Comparison of ENCODE assay signal across 8 cellular contexts in the genomic region with DNA sequence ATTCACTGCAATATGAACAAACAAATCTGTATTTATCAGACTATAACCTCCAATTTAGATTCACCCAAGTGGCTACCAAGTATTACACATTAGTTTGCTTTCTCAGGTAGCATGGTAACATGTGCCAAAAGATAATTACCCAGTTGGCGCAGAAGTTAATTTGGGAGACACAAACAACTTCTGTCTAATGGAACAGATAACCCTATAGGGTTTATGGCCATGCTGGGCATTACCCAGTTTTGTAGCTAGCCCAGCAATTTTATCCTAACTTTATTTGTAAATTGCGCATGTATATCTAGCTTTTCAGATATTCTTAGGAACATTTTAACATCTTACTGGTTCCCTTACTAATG. TPM values are rescaled to one million over a fixed set of nuclear protein-coding genes. Genes with fewer than 3 reads are reported as not detected.
A peak's percentile ranks its signal among the peaks of the same experiment; 100 is the strongest.
DNase-seq lines count a peak whose midpoint lies in the region; ATAC-seq, FAIRE-seq and TF ChIP-seq lines count a peak whose summit lies in the region.

No MANE protein-coding gene starts in this region.

- H2BK20ac ChIP-seq in H9 (ENCODE audit: low read depth, low read length, poor library complexity, severe bottlenecking) = no peak overlapping the region

- H3K56ac ChIP-seq in H9 (ENCODE audit: insufficient read length, low read depth, low read length) = no peak overlapping the region

- H3K23me2 ChIP-seq in H9 (ENCODE audit: insufficient read length, low read depth, low read length, poor library complexity, severe bottlenecking) = peaks cover 2% of the 10 kb centered on the region

- no peak overlapping the region for H3K23ac ChIP-seq in H9 (ENCODE audit: insufficient read length, low read depth, low read length)

- H3K27me3 Mint-ChIP-seq in H9 (ENCODE audit: low read depth) (no peaks in the 10 kb centered on the region; the same call in 1 of the 2 replicates), activated B cell treated with CpG ODN at 0.5 μM for 24 hours (no peaks in the 10 kb centered on the region)

- H3K4me3 Mint-ChIP-seq in H9 (peak overlapping the region; percentile 91 to 98), activated B cell treated with CpG ODN at 0.5 μM for 24 hours (peak overlapping the region; percentile 95)

- H3K36me3 Mint-ChIP-seq in H9 (ENCODE audit: insufficient read depth in 1 of 3, low read depth in 3 of 3) (peaks cover 21 to 53% (median 24%) of the 10 kb centered on the region in 3 experiments), activated B cell treated with CpG ODN at 0.5 μM for 24 hours (ENCODE audit: low read depth) (peaks cover 44% of the 10 kb centered on the region)

- no peak overlapping the region for H4K8ac ChIP-seq in H9 (replicated peaks; ENCODE audit: insufficient read length, low read depth, low read length)

- no peak overlapping the region for H2AFZ ChIP-seq in H9 (ENCODE audit: low read length)

- peak overlapping the region; percentile 98 for H3K9ac ChIP-seq in H9 (ENCODE audit: extremely low read depth, insufficient read length, low read length)

- intact Hi-C loops in activated B cell treated with CpG ODN at 0.5 μM for 24 hours (cut with micrococcal nuclease) = loop anchor here (1.0 to 5.0 kb wide), 2 partner anchors 512 to 812 kb away; partner anchors contain the start of gene SKIL

- H3K14ac ChIP-seq in H9 (ENCODE audit: insufficient read depth, low read length) = peak overlapping the region; percentile 14; the same call in 1 of the 2 replicates

- H3K4me2 ChIP-seq in H9 (ENCODE audit: insufficient read depth, insufficient read length, low read length) = peak overlapping the region; percentile 46

- no peak overlapping the region for H3T11ph ChIP-seq in H9 (ENCODE audit: low read length)

- H2BK12ac ChIP-seq in H9 (ENCODE audit: insufficient read length, low read depth, low read length) = no peak overlapping the region

- H3K9me3 Mint-ChIP-seq in H9 (no peaks in the 10 kb centered on the region; a peak in 1 of 5 replicates), activated B cell treated with CpG ODN at 0.5 μM for 24 hours (no peaks in the 10 kb centered on the region)

- no peaks in the 10 kb centered on the region for H4K20me1 ChIP-seq in H9 (ENCODE audit: control insufficient read depth, insufficient read depth, insufficient read length)

- POLR2A ChIA-PET in activated B cell treated with CpG ODN at 0.5 μM for 24 hours (lab: Charles Lee) = interaction anchor here (0.6 to 2.9 kb wide), 9 partner anchors 40 to 1725 kb away, joined by 3 to 42 read pairs (median 6); partner anchors contain the start of genes EIF5A2, LRRC34, LRRIQ4 and MYNN

- peaks cover 13 to 22% of the 10 kb centered on the region in 2 experiments for H3K4me1 Mint-ChIP-seq in H9
- peaks cover 37% of the 10 kb centered on the region for H3K4me1 Mint-ChIP-seq in activated B cell treated with CpG ODN at 0.5 μM for 24 hours

- H3K4me1 ChIP-seq in H9 (ENCODE audit: insufficient read depth, low read length) (no peaks in the 10 kb centered on the region), iPS DF 6.9 (ENCODE audit: control insufficient read depth, insufficient read depth, low read length) (no peaks in the 10 kb centered on the region), small intestine (ENCODE audit: control insufficient read depth in 2 of 2, insufficient read depth in 1 of 2, low read depth in 1 of 2, low read length in 1 of 2) (peaks cover 2 to 5% of the 10 kb centered on the region in 2 donors)

- H3K27ac Mint-ChIP-seq in H9 (peak overlapping the region; percentile 99 to 100 (median 100)), activated B cell treated with CpG ODN at 0.5 μM for 24 hours (peak overlapping the region; percentile 97)

- H3K27ac ChIP-seq in H9 (ENCODE audit: insufficient read length, low read depth, low read length) (peak overlapping the region; percentile 59), iPS DF 6.9 (ENCODE audit: low read length) (no peak overlapping the region), small intestine (ENCODE audit: low read depth in 1 of 2, low read length in 1 of 2) (peak overlapping the region in 1 of 2 donors; percentile 98)

- no peak overlapping the region for H3K4ac ChIP-seq in H9 (ENCODE audit: low read depth, low read length)

- no peak overlapping the region for H4K91ac ChIP-seq in H9 (ENCODE audit: insufficient read length, low read depth, low read length)

- TF ChIP-seq CTCF in H9 (conservative IDR thresholded peaks at IDR 0.05) (no peak), activated B cell treated with CpG ODN at 0.5 μM for 24 hours (IDR thresholded peaks at IDR 0.05) (no peak)

- FAIRE-seq in small intestine (lab: Jason Lieb, UNC) = no peak

- H3K79me2 ChIP-seq in H9 (ENCODE audit: insufficient read depth, low read length) = peaks cover 8% of the 10 kb centered on the region; the same call in 1 of the 2 replicates

- no peak overlapping the region for H2BK5ac ChIP-seq in H9 (ENCODE audit: insufficient read length, low read length)

- WGBS in H9 (ENCODE audit: extremely low coverage, insufficient read length, low lambda C conversion rate) = no CpG with 5 or more reads among the region's 2 CpGs
- WGBS in iPS DF 6.9 (ENCODE audit: insufficient coverage, insufficient read length) = no CpG with 5 or more reads among the region's 2 CpGs
- WGBS in small intestine, 3 donors = 0 to 22% (median 7%) methylated on average over 2 of the region's 2 CpGs

- H2AK5ac ChIP-seq in H9 (ENCODE audit: insufficient read length, low read length) = no peak overlapping the region

- CTCF ChIA-PET in activated B cell treated with CpG ODN at 0.5 μM for 24 hours (lab: Charles Lee) = interaction anchor here (0.9 kb wide), 1 partner anchor 40 kb away, joined by 3 read pairs; the partner anchor contains the start of gene EIF5A2

- H3K27me3 ChIP-seq in H9 (ENCODE audit: insufficient read depth, low read length) (no peaks in the 10 kb centered on the region), iPS DF 6.9 (ENCODE audit: control insufficient read depth, insufficient read depth, low read length) (no peaks in the 10 kb centered on the region), small intestine (ENCODE audit: control insufficient read depth in 2 of 2, insufficient read depth in 2 of 2, low read length in 2 of 2) (no peaks in the 10 kb centered on the region)

- H3K9me3 ChIP-seq in H9 (ENCODE audit: control insufficient read depth, low read depth, low read length) (no peaks in the 10 kb centered on the region), iPS DF 6.9 (ENCODE audit: control insufficient read depth, insufficient read depth, low read length) (no peaks in the 10 kb centered on the region), small intestine (ENCODE audit: control insufficient read depth, low read depth) (no peaks in the 10 kb centered on the region)

- no peak overlapping the region for H3K18ac ChIP-seq in H9 (ENCODE audit: insufficient read length, low read depth, low read length)

- no peak overlapping the region for H2BK15ac ChIP-seq in H9 (ENCODE audit: low read depth, low read length)

- DNase-seq in H9 (no peak), activated B cell treated with CpG ODN at 0.5 μM for 24 hours (no peak), iPS DF 6.9 (ENCODE audit: low read depth, low spot score) (no peak), small intestine (peak; percentile 34), midbrain (lab: John Stamatoyannopoulos, UW) (no peak), SK-N-DZ (ENCODE audit: low spot score) (no peak), cerebellum (ENCODE audit: low spot score) (no peak)

- H4K5ac ChIP-seq in H9 (ENCODE audit: insufficient read length, low read depth, low read length) = no peak overlapping the region

- ATAC-seq in activated B cell treated with CpG ODN at 0.5 μM for 24 hours (ENCODE audit: low read depth) = no peak
- no peak for ATAC-seq in HG03354 (IDR thresholded peaks at IDR 0.05; ENCODE audit: poor library complexity, severe bottlenecking, unreplicated experiment)

- H2BK120ac ChIP-seq in H9 (ENCODE audit: low read depth, low read length, poor library complexity, severe bottlenecking) = no peak overlapping the region

- H3K36me3 ChIP-seq in iPS DF 6.9 (ENCODE audit: control insufficient read depth, insufficient read depth, low read length) (peaks cover 4% of the 10 kb centered on the region; the same call in 1 of the 2 replicates), small intestine (ENCODE audit: control insufficient read depth in 2 of 2, insufficient read depth in 2 of 2, low read length in 2 of 2) (peaks cover 6 to 10% of the 10 kb centered on the region in 2 donors)

- H3K4me3 ChIP-seq in iPS DF 6.9 (ENCODE audit: low read length) (peak overlapping the region; percentile 59; the same call in 1 of the 2 replicates), small intestine (ENCODE audit: low read depth in 1 of 2, low read length in 2 of 2) (peak overlapping the region; percentile 73 to 87)

- no peaks in the 10 kb centered on the region for H3K79me1 ChIP-seq in H9 (ENCODE audit: insufficient read depth, low read depth, low read length, poor library complexity, severe bottlenecking)

RNA-seq across cellular contexts. Expression of gene RPL22L1, which starts 0.8 kb away (rescaled TPM):
- 100 TPM in 2 replicates for total RNA-seq in H9 (2021)
- total RNA-seq in activated B cell treated with CpG ODN at 0.5 μM for 24 hours = 109 and 124 TPM in 2 replicates
- polyA plus RNA-seq in small intestine = 100 to 1,000 TPM in 1 of 3 donors, 10 to 100 TPM in 2; 53.9 to 183 (median 72.7) TPM
- polyA plus RNA-seq in SK-N-DZ (2014; cell fraction: cytosol; rRNA removed) = 288 and 306 TPM in 2 replicates
- 316 and 423 TPM in 2 replicates for polyA plus RNA-seq in SK-N-DZ (2014; cell fraction: nucleus; rRNA removed)
- 15.5 TPM for total RNA-seq in cerebellum

RNA-seq across cellular contexts. Expression of gene EIF5A2, which starts 39.2 kb away (rescaled TPM):
- total RNA-seq in H9 (2021) = 7.7 and 8.6 TPM in 2 replicates
- total RNA-seq in activated B cell treated with CpG ODN at 0.5 μM for 24 hours = 6.1 and 6.9 TPM in 2 replicates
- polyA plus RNA-seq in small intestine = 1 to 10 TPM in 2 of 3 donors, under 1 TPM in 1; 0.54 to 2.2 (median 1.9) TPM
- 2.9 and 5.5 TPM in 2 replicates for polyA plus RNA-seq in SK-N-DZ (2014; cell fraction: cytosol; rRNA removed)
- polyA plus RNA-seq in SK-N-DZ (2014; cell fraction: nucleus; rRNA removed) = 1.6 and 5.9 TPM in 2 replicates
- total RNA-seq in cerebellum = 5.6 TPM
